19 cellular contexts compared by ENCODE assay signal in genomic region chr16:84080378-84080777, GRCh38. TPM values are rescaled to one million over a fixed set of nuclear protein-coding genes. Genes with fewer than 3 reads are reported as not detected.
DNase-seq lines count a peak whose midpoint lies in the region; ATAC-seq and TF ChIP-seq lines count a peak whose summit lies in the region.
"Had no signal": no experiment of that assay in that cellular context is flagged by ENCODE, and none has a peak within 500 bp of the region (broad histone marks: within the 10 kb centered on the region; RNA-seq: fewer than 3 reads in every experiment).

No MANE protein-coding gene starts in this region.

- CTCF ChIA-PET in activated naive CD4-positive, alpha-beta T cell treated with anti-CD3 and anti-CD28 coated beads, Interleukin-2, amount 10 ng/mL, durations not matched to agents 7 days and 5 days (lab: Charles Lee) = interaction anchor here (1.4 to 3.2 kb wide), 2 partner anchors 15 to 96 kb away, joined by 7 to 12 read pairs; no protein-coding TSS in a partner anchor

- no peaks in the 10 kb centered on the region for H3K9me3 Mint-ChIP-seq in activated naive CD4-positive, alpha-beta T cell treated with anti-CD3 and anti-CD28 coated beads, Interleukin-2, amount 50 U/mL, for 72 hours
- no peaks in the 10 kb centered on the region for H3K9me3 Mint-ChIP-seq in activated naive CD4-positive, alpha-beta T cell treated with anti-CD3 and anti-CD28 coated beads, Interleukin-2, amount 10 ng/mL, durations not matched to agents 7 days and 5 days
- H3K9me3 Mint-ChIP-seq in endothelial cell (ENCODE audit: unreplicated experiment) = no peaks in the 10 kb centered on the region
- H3K9me3 Mint-ChIP-seq in type B pancreatic cell = no peaks in the 10 kb centered on the region
- H3K9me3 Mint-ChIP-seq: CD8-positive, alpha-beta memory T cell; GM23338 had no signal

- H3K9me3 ChIP-seq in right atrium auricular region = no peaks in the 10 kb centered on the region
- H3K9me3 ChIP-seq: MG63 had no signal

- TF ChIP-seq CTCF in endothelial cell (IDR thresholded peaks at IDR 0.05; ENCODE audit: unreplicated experiment) = no peak
- no peak for TF ChIP-seq CTCF in right atrium auricular region (IDR thresholded peaks at IDR 0.05)
- TF ChIP-seq CTCF in type B pancreatic cell (conservative IDR thresholded peaks at IDR 0.05) = no peak

- peaks cover 6% of the 10 kb centered on the region for H3K4me1 Mint-ChIP-seq in activated naive CD4-positive, alpha-beta T cell treated with anti-CD3 and anti-CD28 coated beads, Interleukin-2, amount 10 ng/mL, durations not matched to agents 7 days and 5 days
- H3K4me1 Mint-ChIP-seq in endothelial cell (ENCODE audit: unreplicated experiment) (peaks cover 6% of the 10 kb centered on the region), type B pancreatic cell (ENCODE audit: unreplicated experiment) (no peaks in the 10 kb centered on the region)
- H3K4me1 Mint-ChIP-seq: GM23338 had no signal

- no peak for DNase-seq in activated naive CD4-positive, alpha-beta T cell treated with anti-CD3 and anti-CD28 coated beads, Interleukin-2, amount 50 U/mL, for 72 hours (ENCODE audit: low spot score in 2 of 2)
- DNase-seq in activated naive CD4-positive, alpha-beta T cell treated with anti-CD3 and anti-CD28 coated beads, Interleukin-2, amount 10 ng/mL, durations not matched to agents 7 days and 5 days = no peak
- no peak for DNase-seq in endothelial cell (ENCODE audit: low spot score)
- no peak for DNase-seq in right atrium auricular region (ENCODE audit: low spot score)
- DNase-seq in type B pancreatic cell (ENCODE audit: extremely low spot score, unreplicated experiment) = no peak
- DNase-seq in NCI-H526 (lab: John Stamatoyannopoulos, UW) = no peak
- DNase-seq in HuH-7.5 (ENCODE audit: low spot score) = no peak
- DNase-seq: CD8-positive, alpha-beta memory T cell; DND-41; GDM1; KG1; MG63; NCI-H1105; NCI-H187; NCI-H446 treated with DMSO at 0.1 percent for 48 hours; NCI-H774 had no signal

- peak overlapping the region; percentile 48 to 53 for H3K27ac Mint-ChIP-seq in activated naive CD4-positive, alpha-beta T cell treated with anti-CD3 and anti-CD28 coated beads, Interleukin-2, amount 50 U/mL, for 72 hours
- H3K27ac Mint-ChIP-seq in activated naive CD4-positive, alpha-beta T cell treated with anti-CD3 and anti-CD28 coated beads, Interleukin-2, amount 10 ng/mL, durations not matched to agents 7 days and 5 days = no peak overlapping the region
- peak overlapping the region; percentile 34 for H3K27ac Mint-ChIP-seq in endothelial cell (ENCODE audit: unreplicated experiment)
- peak overlapping the region; percentile 7 for H3K27ac Mint-ChIP-seq in type B pancreatic cell
- H3K27ac Mint-ChIP-seq: GM23338 had no signal

- peaks cover 0 to 6% of the 10 kb centered on the region in 2 donors for H3K36me3 Mint-ChIP-seq in activated naive CD4-positive, alpha-beta T cell treated with anti-CD3 and anti-CD28 coated beads, Interleukin-2, amount 50 U/mL, for 72 hours
- peaks cover 40% of the 10 kb centered on the region for H3K36me3 Mint-ChIP-seq in activated naive CD4-positive, alpha-beta T cell treated with anti-CD3 and anti-CD28 coated beads, Interleukin-2, amount 10 ng/mL, durations not matched to agents 7 days and 5 days
- H3K36me3 Mint-ChIP-seq in endothelial cell (ENCODE audit: low read depth, unreplicated experiment) = peaks cover 34% of the 10 kb centered on the region
- H3K36me3 Mint-ChIP-seq in type B pancreatic cell = peaks cover 24% of the 10 kb centered on the region

- peaks cover 0 to 35% of the 10 kb centered on the region in 2 donors for H3K4me1 ChIP-seq in right atrium auricular region

- H3K27me3 ChIP-seq in right atrium auricular region = no peaks in the 10 kb centered on the region
- H3K27me3 ChIP-seq: MG63 had no signal

- no peaks in the 10 kb centered on the region for H3K27me3 Mint-ChIP-seq in activated naive CD4-positive, alpha-beta T cell treated with anti-CD3 and anti-CD28 coated beads, Interleukin-2, amount 10 ng/mL, durations not matched to agents 7 days and 5 days
- H3K27me3 Mint-ChIP-seq in endothelial cell (ENCODE audit: unreplicated experiment) = peaks cover 2% of the 10 kb centered on the region
- H3K27me3 Mint-ChIP-seq in type B pancreatic cell = no peaks in the 10 kb centered on the region
- H3K27me3 Mint-ChIP-seq: CD8-positive, alpha-beta memory T cell had no signal

- no peak for ATAC-seq in activated naive CD4-positive, alpha-beta T cell treated with anti-CD3 and anti-CD28 coated beads, Interleukin-2, amount 50 U/mL, for 72 hours
- ATAC-seq in GM21737 (IDR thresholded peaks at IDR 0.05; ENCODE audit: unreplicated experiment) = no peak
- ATAC-seq: GM23338 had no signal

- H3K36me3 ChIP-seq in right atrium auricular region = peaks cover 61% of the 10 kb centered on the region

- H3K4me3 ChIP-seq in right atrium auricular region = no peak overlapping the region
- H3K4me3 ChIP-seq: GM23338, MG63 had no signal

- no peak overlapping the region for H3K4me3 Mint-ChIP-seq in activated naive CD4-positive, alpha-beta T cell treated with anti-CD3 and anti-CD28 coated beads, Interleukin-2, amount 10 ng/mL, durations not matched to agents 7 days and 5 days
- H3K4me3 Mint-ChIP-seq in endothelial cell (ENCODE audit: unreplicated experiment) = no peak overlapping the region
- no peak overlapping the region for H3K4me3 Mint-ChIP-seq in type B pancreatic cell
- H3K4me3 Mint-ChIP-seq: CD8-positive, alpha-beta memory T cell; GM23338 had no signal

- H3K27ac ChIP-seq in right atrium auricular region = peak overlapping the region; percentile 61 to 62
- H3K27ac ChIP-seq: 22Rv1 had no signal

RNA-seq across cellular contexts. Expression of gene MBTPS1, which starts 36.4 kb away (rescaled TPM):
- 10 to 100 TPM; 39.9 to 41.1 TPM for total RNA-seq in activated naive CD4-positive, alpha-beta T cell treated with anti-CD3 and anti-CD28 coated beads, Interleukin-2, amount 50 U/mL, for 72 hours
- total RNA-seq in endothelial cell (ENCODE audit: unreplicated experiment) (79.7 TPM), right atrium auricular region (10 to 100 TPM; 75.3 to 77.5 TPM), type B pancreatic cell (ENCODE audit: low replicate concordance) (75.7 and 88.4 TPM in 2 replicates)

RNA-seq across cellular contexts. Expression of gene SLC38A8, which starts 37.8 kb away (rescaled TPM):
- not detected for total RNA-seq in activated naive CD4-positive, alpha-beta T cell treated with anti-CD3 and anti-CD28 coated beads, Interleukin-2, amount 50 U/mL, for 72 hours
- not detected for total RNA-seq in endothelial cell (ENCODE audit: unreplicated experiment)
- total RNA-seq in right atrium auricular region = not detected
- not detected in 2 replicates for total RNA-seq in type B pancreatic cell (ENCODE audit: low replicate concordance)
- total RNA-seq: CD8-positive, alpha-beta memory T cell; GM23338 had no signal
